Comparison of ENCODE assay signal across 30 cellular contexts in the genomic region with DNA sequence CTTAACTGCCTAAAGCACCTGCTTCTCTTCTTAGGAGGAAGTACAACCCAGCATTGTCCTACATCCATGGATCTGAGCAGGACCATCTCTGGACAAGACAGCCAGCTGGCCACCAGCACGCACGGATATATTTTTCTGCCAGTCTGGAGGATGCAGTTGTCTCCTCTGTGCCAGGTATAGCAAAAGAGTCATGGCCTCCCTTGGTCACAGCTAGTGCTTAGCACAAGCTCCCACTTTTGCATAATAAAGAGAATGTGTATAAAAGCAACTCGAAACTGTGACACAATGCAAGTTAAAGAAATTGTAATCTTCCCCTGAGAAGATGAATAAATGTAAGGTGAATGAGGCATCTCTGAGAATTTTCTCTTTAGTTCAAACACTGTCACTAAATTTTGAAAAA.
"Had no signal": no experiment of that assay in that cellular context is flagged by ENCODE, and none has a peak within 500 bp of the region (broad histone marks: within the 10 kb centered on the region; RNA-seq: fewer than 3 reads in every experiment).

No MANE protein-coding gene starts in this region.

- H3K27me3 ChIP-seq: ascending aorta, breast epithelium, cardiac muscle cell, dorsolateral prefrontal cortex, esophagus squamous epithelium, gastroesophageal sphincter, heart right ventricle had no signal

- H3K27ac Mint-ChIP-seq: activated CD4-positive, alpha-beta memory T cell treated with anti-CD3 and anti-CD28 coated beads, Interleukin-2, amount 10 ng/mL, durations not matched to agents 7 days and 5 days; activated CD4-positive, alpha-beta T cell treated with anti-CD3 and anti-CD28 coated beads, Interleukin-2, amount 10 ng/mL, durations not matched to agents 7 days and 5 days; activated naive CD4-positive, alpha-beta T cell treated with anti-CD3 and anti-CD28 coated beads, Interleukin-2, amount 10 ng/mL, durations not matched to agents 7 days and 5 days; activated naive CD4-positive, alpha-beta T cell treated with anti-CD3 and anti-CD28 coated beads, Interleukin-2, amount 50 U/mL, for 72 hours; activated naive CD8-positive, alpha-beta T cell treated with anti-CD3 and anti-CD28 coated beads, Interleukin-2, amount 10 ng/mL, durations not matched to agents 7 days and 5 days; activated T-cell treated with anti-CD3 and anti-CD28 coated beads, Interleukin-2, amount 50 U/mL, for 24 hours; activated T-cell treated with anti-CD3 and anti-CD28 coated beads, Interleukin-2, amount 50 U/mL, for 72 hours; brain; dendritic cell treated with granulocyte-macrophage colony-stimulating factor and Interleukin-4, amounts not matched to agents 40 ng/mL and 50 ng/mL, for 4 days had no signal

- H3K27me3 Mint-ChIP-seq: activated CD4-positive, alpha-beta memory T cell treated with anti-CD3 and anti-CD28 coated beads, Interleukin-2, amount 10 ng/mL, durations not matched to agents 7 days and 5 days; activated CD4-positive, alpha-beta T cell treated with anti-CD3 and anti-CD28 coated beads, Interleukin-2, amount 10 ng/mL, durations not matched to agents 7 days and 5 days; activated naive CD4-positive, alpha-beta T cell treated with anti-CD3 and anti-CD28 coated beads, Interleukin-2, amount 10 ng/mL, durations not matched to agents 7 days and 5 days; activated naive CD8-positive, alpha-beta T cell treated with anti-CD3 and anti-CD28 coated beads, Interleukin-2, amount 10 ng/mL, durations not matched to agents 7 days and 5 days; activated T-cell treated with anti-CD3 and anti-CD28 coated beads, Interleukin-2, amount 50 U/mL, for 24 hours; dendritic cell treated with granulocyte-macrophage colony-stimulating factor and Interleukin-4, amounts not matched to agents 40 ng/mL and 50 ng/mL, for 4 days had no signal

- DNase-seq: activated CD4-positive, alpha-beta memory T cell treated with anti-CD3 and anti-CD28 coated beads, Interleukin-2, amount 10 ng/mL, durations not matched to agents 7 days and 5 days; activated CD4-positive, alpha-beta T cell treated with anti-CD3 and anti-CD28 coated beads for 1 hour; activated CD4-positive, alpha-beta T cell treated with anti-CD3 and anti-CD28 coated beads for 4 hours; activated CD4-positive, alpha-beta T cell treated with anti-CD3 and anti-CD28 coated beads, Interleukin-2, amount 10 ng/mL, durations not matched to agents 7 days and 5 days; activated CD4-positive, alpha-beta T cell treated with anti-CD3 and anti-CD28 coated beads, Interleukin-2, amount 50 U/mL, for 4 hours; activated CD8-positive, alpha-beta memory T cell treated with anti-CD3 and anti-CD28 coated beads, Interleukin-2, amount 50 U/mL, for 48 hours; activated gamma-delta T cell; activated naive CD4-positive, alpha-beta T cell; activated naive CD4-positive, alpha-beta T cell treated with anti-CD3 and anti-CD28 coated beads, Interleukin-2, amount 10 ng/mL, durations not matched to agents 7 days and 5 days; activated naive CD8-positive, alpha-beta T cell treated with anti-CD3 and anti-CD28 coated beads, Interleukin-2, amount 10 ng/mL, durations not matched to agents 7 days and 5 days; activated T-cell treated with anti-CD3 and anti-CD28 coated beads for 4 hours; activated T-cell treated with anti-CD3 and anti-CD28 coated beads, Interleukin-2, amount 50 U/mL, for 24 hours; activated T-cell treated with anti-CD3 and anti-CD28 coated beads, Interleukin-2, amount 50 U/mL, for 72 hours; central memory CD4-positive, alpha-beta T cell; cerebellar nuclear complex; dorsolateral prefrontal cortex; effector memory CD4-positive, alpha-beta T cell; erythroblast; esophagus squamous epithelium; foreskin melanocyte; heart right ventricle; T-helper 2 cell had no signal

- H3K4me3 Mint-ChIP-seq: activated CD4-positive, alpha-beta memory T cell treated with anti-CD3 and anti-CD28 coated beads, Interleukin-2, amount 10 ng/mL, durations not matched to agents 7 days and 5 days; activated CD4-positive, alpha-beta T cell treated with anti-CD3 and anti-CD28 coated beads, Interleukin-2, amount 10 ng/mL, durations not matched to agents 7 days and 5 days; activated naive CD4-positive, alpha-beta T cell treated with anti-CD3 and anti-CD28 coated beads, Interleukin-2, amount 10 ng/mL, durations not matched to agents 7 days and 5 days; activated naive CD8-positive, alpha-beta T cell treated with anti-CD3 and anti-CD28 coated beads, Interleukin-2, amount 10 ng/mL, durations not matched to agents 7 days and 5 days; activated T-cell treated with anti-CD3 and anti-CD28 coated beads, Interleukin-2, amount 50 U/mL, for 24 hours; activated T-cell treated with anti-CD3 and anti-CD28 coated beads, Interleukin-2, amount 50 U/mL, for 72 hours; brain; dendritic cell treated with granulocyte-macrophage colony-stimulating factor and Interleukin-4, amounts not matched to agents 40 ng/mL and 50 ng/mL, for 4 days had no signal

- H3K36me3 Mint-ChIP-seq: activated naive CD4-positive, alpha-beta T cell treated with anti-CD3 and anti-CD28 coated beads, Interleukin-2, amount 10 ng/mL, durations not matched to agents 7 days and 5 days; activated naive CD4-positive, alpha-beta T cell treated with anti-CD3 and anti-CD28 coated beads, Interleukin-2, amount 50 U/mL, for 72 hours; activated naive CD8-positive, alpha-beta T cell treated with anti-CD3 and anti-CD28 coated beads, Interleukin-2, amount 10 ng/mL, durations not matched to agents 7 days and 5 days; brain had no signal

- H3K36me3 ChIP-seq: ascending aorta, breast epithelium, cardiac muscle cell, esophagus squamous epithelium, gastroesophageal sphincter, heart right ventricle had no signal

- H3K9me3 Mint-ChIP-seq: activated CD4-positive, alpha-beta memory T cell treated with anti-CD3 and anti-CD28 coated beads, Interleukin-2, amount 10 ng/mL, durations not matched to agents 7 days and 5 days; activated CD4-positive, alpha-beta T cell treated with anti-CD3 and anti-CD28 coated beads, Interleukin-2, amount 10 ng/mL, durations not matched to agents 7 days and 5 days; activated naive CD4-positive, alpha-beta T cell treated with anti-CD3 and anti-CD28 coated beads, Interleukin-2, amount 10 ng/mL, durations not matched to agents 7 days and 5 days; activated naive CD4-positive, alpha-beta T cell treated with anti-CD3 and anti-CD28 coated beads, Interleukin-2, amount 50 U/mL, for 72 hours; activated naive CD8-positive, alpha-beta T cell treated with anti-CD3 and anti-CD28 coated beads, Interleukin-2, amount 10 ng/mL, durations not matched to agents 7 days and 5 days; activated T-cell treated with anti-CD3 and anti-CD28 coated beads, Interleukin-2, amount 50 U/mL, for 24 hours; activated T-cell treated with anti-CD3 and anti-CD28 coated beads, Interleukin-2, amount 50 U/mL, for 72 hours; brain; dendritic cell treated with granulocyte-macrophage colony-stimulating factor and Interleukin-4, amounts not matched to agents 40 ng/mL and 50 ng/mL, for 4 days had no signal

- H3K4me1 ChIP-seq: ascending aorta, breast epithelium, esophagus squamous epithelium, gastroesophageal sphincter, heart right ventricle had no signal

- H3K9me3 ChIP-seq: ascending aorta, breast epithelium, esophagus squamous epithelium, gastroesophageal sphincter, heart right ventricle had no signal

- ATAC-seq: activated naive CD4-positive, alpha-beta T cell treated with anti-CD3 and anti-CD28 coated beads, Interleukin-2, amount 50 U/mL, for 72 hours; activated T-cell treated with anti-CD3 and anti-CD28 coated beads, Interleukin-2, amount 50 U/mL, for 72 hours; gastroesophageal sphincter; heart right ventricle had no signal

- H3K4me1 Mint-ChIP-seq: activated CD4-positive, alpha-beta memory T cell treated with anti-CD3 and anti-CD28 coated beads, Interleukin-2, amount 10 ng/mL, durations not matched to agents 7 days and 5 days; activated CD4-positive, alpha-beta T cell treated with anti-CD3 and anti-CD28 coated beads, Interleukin-2, amount 10 ng/mL, durations not matched to agents 7 days and 5 days; activated naive CD4-positive, alpha-beta T cell treated with anti-CD3 and anti-CD28 coated beads, Interleukin-2, amount 10 ng/mL, durations not matched to agents 7 days and 5 days; activated naive CD8-positive, alpha-beta T cell treated with anti-CD3 and anti-CD28 coated beads, Interleukin-2, amount 10 ng/mL, durations not matched to agents 7 days and 5 days; brain had no signal

- H3K4me3 ChIP-seq: ascending aorta, breast epithelium, cardiac muscle cell, coronary artery, dorsolateral prefrontal cortex, esophagus squamous epithelium, gastroesophageal sphincter, heart right ventricle had no signal

- H3K27ac ChIP-seq: ascending aorta, breast epithelium, cardiac muscle cell, coronary artery, dorsolateral prefrontal cortex, esophagus squamous epithelium, gastroesophageal sphincter, heart right ventricle had no signal
